In the genomic region with DNA sequence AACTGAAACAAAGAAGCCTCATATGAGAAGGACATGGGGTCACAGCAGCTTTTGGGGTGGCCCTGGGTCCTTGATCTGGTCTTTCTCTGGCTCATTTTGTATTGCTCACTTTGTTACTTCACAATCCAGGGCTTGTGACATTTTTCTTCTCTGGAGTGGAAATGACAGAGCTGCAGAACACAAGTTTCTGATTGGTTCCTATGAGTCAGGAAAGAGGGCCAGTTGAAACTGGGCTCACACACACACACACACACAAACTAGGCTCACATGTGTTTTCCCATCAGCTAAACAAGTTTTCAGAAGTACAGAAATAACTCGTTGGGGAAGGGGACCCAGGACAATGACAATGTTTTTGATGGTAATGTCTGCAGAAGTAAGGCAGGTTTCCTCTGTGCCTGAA, we compare ENCODE assay signal across 1 cellular context.
TF ChIP-seq lines count a peak whose summit lies in the region.

No MANE protein-coding gene starts in this region.

TF ChIP-seq in GM23338, 12 proteins besides CTCF, POLR2A, EP300 and RAD21 (continued from another document):
- TF ChIP-seq, protein P1, sequence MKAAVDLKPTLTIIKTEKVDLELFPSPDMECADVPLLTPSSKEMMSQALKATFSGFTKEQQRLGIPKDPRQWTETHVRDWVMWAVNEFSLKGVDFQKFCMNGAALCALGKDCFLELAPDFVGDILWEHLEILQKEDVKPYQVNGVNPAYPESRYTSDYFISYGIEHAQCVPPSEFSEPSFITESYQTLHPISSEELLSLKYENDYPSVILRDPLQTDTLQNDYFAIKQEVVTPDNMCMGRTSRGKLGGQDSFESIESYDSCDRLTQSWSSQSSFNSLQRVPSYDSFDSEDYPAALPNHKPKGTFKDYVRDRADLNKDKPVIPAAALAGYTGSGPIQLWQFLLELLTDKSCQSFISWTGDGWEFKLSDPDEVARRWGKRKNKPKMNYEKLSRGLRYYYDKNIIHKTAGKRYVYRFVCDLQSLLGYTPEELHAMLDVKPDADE (IDR thresholded peaks at IDR 0.05): no peak
- TF ChIP-seq STAT1 (IDR thresholded peaks at IDR 0.05; ENCODE audit: unreplicated experiment) (no peak), CREB1 (CRISPR knock-in tag; IDR thresholded peaks at IDR 0.05; ENCODE audit: low read depth) (no peak), EZH2phosphoT487 (IDR thresholded peaks at IDR 0.05; ENCODE audit: unreplicated experiment) (no peak), NANOG (IDR thresholded peaks at IDR 0.05; ENCODE audit: borderline replicate concordance) (no peak), POLR2AphosphoS5 (IDR thresholded peaks at IDR 0.05; ENCODE audit: low read depth) (no peak), EZH2 (IDR thresholded peaks at IDR 0.05; ENCODE audit: low read depth, unreplicated experiment) (no peak)
- TF ChIP-seq, protein P2, sequence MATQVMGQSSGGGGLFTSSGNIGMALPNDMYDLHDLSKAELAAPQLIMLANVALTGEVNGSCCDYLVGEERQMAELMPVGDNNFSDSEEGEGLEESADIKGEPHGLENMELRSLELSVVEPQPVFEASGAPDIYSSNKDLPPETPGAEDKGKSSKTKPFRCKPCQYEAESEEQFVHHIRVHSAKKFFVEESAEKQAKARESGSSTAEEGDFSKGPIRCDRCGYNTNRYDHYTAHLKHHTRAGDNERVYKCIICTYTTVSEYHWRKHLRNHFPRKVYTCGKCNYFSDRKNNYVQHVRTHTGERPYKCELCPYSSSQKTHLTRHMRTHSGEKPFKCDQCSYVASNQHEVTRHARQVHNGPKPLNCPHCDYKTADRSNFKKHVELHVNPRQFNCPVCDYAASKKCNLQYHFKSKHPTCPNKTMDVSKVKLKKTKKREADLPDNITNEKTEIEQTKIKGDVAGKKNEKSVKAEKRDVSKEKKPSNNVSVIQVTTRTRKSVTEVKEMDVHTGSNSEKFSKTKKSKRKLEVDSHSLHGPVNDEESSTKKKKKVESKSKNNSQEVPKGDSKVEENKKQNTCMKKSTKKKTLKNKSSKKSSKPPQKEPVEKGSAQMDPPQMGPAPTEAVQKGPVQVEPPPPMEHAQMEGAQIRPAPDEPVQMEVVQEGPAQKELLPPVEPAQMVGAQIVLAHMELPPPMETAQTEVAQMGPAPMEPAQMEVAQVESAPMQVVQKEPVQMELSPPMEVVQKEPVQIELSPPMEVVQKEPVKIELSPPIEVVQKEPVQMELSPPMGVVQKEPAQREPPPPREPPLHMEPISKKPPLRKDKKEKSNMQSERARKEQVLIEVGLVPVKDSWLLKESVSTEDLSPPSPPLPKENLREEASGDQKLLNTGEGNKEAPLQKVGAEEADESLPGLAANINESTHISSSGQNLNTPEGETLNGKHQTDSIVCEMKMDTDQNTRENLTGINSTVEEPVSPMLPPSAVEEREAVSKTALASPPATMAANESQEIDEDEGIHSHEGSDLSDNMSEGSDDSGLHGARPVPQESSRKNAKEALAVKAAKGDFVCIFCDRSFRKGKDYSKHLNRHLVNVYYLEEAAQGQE (IDR thresholded peaks at IDR 0.05; ENCODE audit: unreplicated experiment): no peak
